Comparison of ENCODE assay signal across 8 cellular contexts in the genomic region with DNA sequence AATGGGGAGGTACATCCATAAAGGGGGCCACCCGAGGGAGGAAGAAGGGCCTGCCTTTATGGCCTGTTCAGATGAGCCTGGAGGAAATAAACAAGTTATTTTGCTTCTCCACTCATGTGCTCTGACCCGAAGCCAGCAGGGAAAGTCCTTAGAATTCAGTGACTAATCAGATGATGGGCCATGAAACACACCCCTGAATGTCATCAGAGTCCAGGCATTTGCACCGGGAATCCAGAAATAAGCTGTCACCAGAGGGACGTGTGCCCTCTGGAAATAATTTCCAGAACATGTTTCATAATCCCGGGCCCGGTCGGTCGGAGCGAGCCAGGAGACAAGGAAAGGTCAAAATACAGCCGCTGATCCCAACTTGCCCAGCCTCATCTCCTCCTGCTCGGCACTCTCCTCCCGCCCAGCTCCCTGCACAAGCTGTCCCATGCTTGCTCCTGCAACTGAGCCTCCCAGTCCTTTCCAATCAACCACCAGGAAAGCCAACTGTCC.
DNase-seq lines count a peak whose midpoint lies in the region; ATAC-seq and TF ChIP-seq lines count a peak whose summit lies in the region.

No MANE protein-coding gene starts in this region.

- peak; percentile 69 for DNase-seq in AG04449 (ENCODE audit: low read depth, low spot score)
- peak; percentile 74 for DNase-seq in RWPE1 (ENCODE audit: low spot score)
- DNase-seq in fibroblast of mammary gland (ENCODE audit: low read depth), result peak; percentile 95
- DNase-seq in omental fat pad (ENCODE audit: low spot score), result peak; percentile 33
- DNase-seq in activated naive CD4-positive, alpha-beta T cell (lab: John Stamatoyannopoulos, UW), result no peak
- DNase-seq in GM10248 (ENCODE audit: extremely low spot score), result no peak

- CTCF ChIA-PET in AG04449 (lab: Yijun Ruan, JAX) (interaction anchor here (1.2 to 7.4 kb wide), 2 partner anchors 11 to 49 kb away, joined by 3 to 75 read pairs; no protein-coding TSS in a partner anchor), RWPE1 (lab: Yijun Ruan, JAX) (interaction anchor here (0.6 to 1.1 kb wide), 4 partner anchors 13 to 240 kb away, joined by 3 to 9 read pairs (median 4); no protein-coding TSS in a partner anchor), GM10248 (lab: Yijun Ruan, JAX) (interaction anchor here (3.7 kb wide), 1 partner anchor 13 kb away, joined by 21 read pairs; no protein-coding TSS in a partner anchor)

- peak overlapping the region; percentile 75 for H3K27ac ChIP-seq in RWPE1

- POLR2A ChIA-PET in AG04449 (lab: Yijun Ruan, JAX), result no interaction called here
- POLR2A ChIA-PET in RWPE1 (lab: Yijun Ruan, JAX; ENCODE audit: low non-redundant PET), result no interaction called here
- POLR2A ChIA-PET in GM10248 (lab: Yijun Ruan, JAX), result no interaction called here

- no peak for TF ChIP-seq CTCF in AG04449 (IDR thresholded peaks at IDR 0.05; ENCODE audit: insufficient read depth, low read length, missing control alignments)
- TF ChIP-seq CTCF in RWPE1 (conservative IDR thresholded peaks at IDR 0.05; ENCODE audit: low read depth), result no peak
- no peak for TF ChIP-seq CTCF in fibroblast of mammary gland (conservative IDR thresholded peaks at IDR 0.05; ENCODE audit: control insufficient read depth, insufficient read depth, low read depth, low read length)
- TF ChIP-seq CTCF in omental fat pad (IDR thresholded peaks at IDR 0.05), result no peak
- TF ChIP-seq CTCF in GM10248 (IDR thresholded peaks at IDR 0.05; ENCODE audit: control extremely low read depth, extremely low read depth, low read depth, missing control alignments), result no peak

- ATAC-seq in omental fat pad (ENCODE audit: low FRiP score) (peak; percentile 70), HG02885 (IDR thresholded peaks at IDR 0.05; ENCODE audit: poor library complexity, unreplicated experiment) (no peak), HG03196 (IDR thresholded peaks at IDR 0.05; ENCODE audit: unreplicated experiment) (no peak)

- H3K4me3 ChIP-seq in AG04449 (ENCODE audit: low read depth, low read length), result no peak overlapping the region; the same call in 1 of the 2 replicates
- no peak overlapping the region for H3K4me3 ChIP-seq in fibroblast of mammary gland (ENCODE audit: control insufficient read depth, low read depth, low read length)

Comparison
In these comparisons a context has a peak if more than half of its experiments do, and no peak if none do; other contexts are left out.
1. DNase-seq: peak in AG04449 (single experiment), RWPE1 (single experiment), fibroblast of mammary gland (single experiment) and omental fat pad (single experiment); none in activated naive CD4-positive, alpha-beta T cell (0 of 4) and GM10248 (single experiment).